ENCODE assay signal across 34 cellular contexts in genomic region chr11:27604416-27604815, GRCh38.
"Had no signal": no experiment of that assay in that cellular context is flagged by ENCODE, and none has a peak within 500 bp of the region (broad histone marks: within the 10 kb centered on the region; RNA-seq: fewer than 3 reads in every experiment).

No MANE protein-coding gene starts in this region.

- H3K36me3 ChIP-seq: MG63 had no signal

- H3K27me3 ChIP-seq: MG63 had no signal

- H3K9me3 ChIP-seq: MG63 had no signal

- DNase-seq: Karpas-422, Kasumi-1, MG63, MM.1S, MV-4-11, NCI-H1048, NCI-H1092, NCI-H1092 treated with DMSO at 0.1 percent for 48 hours, NCI-H1105, NCI-H1105 treated with DMSO at 0.1 percent for 48 hours, NCI-H1417, NCI-H1417 treated with DMSO at 0.1 percent for 48 hours, NCI-H1436, NCI-H1436 treated with DMSO at 0.1 percent for 48 hours, NCI-H146, NCI-H1694, NCI-H1694 treated with DMSO at 0.1 percent for 48 hours, NCI-H187, NCI-H187 treated with DMSO at 0.1 percent for 48 hours, NCI-H1930, NCI-H2029, NCI-H2029 treated with DMSO at 0.1 percent for 48 hours, NCI-H2081, NCI-H2081 treated with DMSO at 0.1 percent for 48 hours, NCI-H2107, NCI-H2171, NCI-H2171 treated with DMSO at 0.1 percent for 48 hours, NCI-H2227 treated with DMSO at 0.1 percent for 48 hours, NCI-H226, NCI-H345, NCI-H446, NCI-H446 treated with DMSO at 0.1 percent for 48 hours, NCI-H510A, NCI-H510A treated with DMSO at 0.1 percent for 48 hours had no signal

- H3K4me3 ChIP-seq: MG63 had no signal
